In the genomic region with DNA sequence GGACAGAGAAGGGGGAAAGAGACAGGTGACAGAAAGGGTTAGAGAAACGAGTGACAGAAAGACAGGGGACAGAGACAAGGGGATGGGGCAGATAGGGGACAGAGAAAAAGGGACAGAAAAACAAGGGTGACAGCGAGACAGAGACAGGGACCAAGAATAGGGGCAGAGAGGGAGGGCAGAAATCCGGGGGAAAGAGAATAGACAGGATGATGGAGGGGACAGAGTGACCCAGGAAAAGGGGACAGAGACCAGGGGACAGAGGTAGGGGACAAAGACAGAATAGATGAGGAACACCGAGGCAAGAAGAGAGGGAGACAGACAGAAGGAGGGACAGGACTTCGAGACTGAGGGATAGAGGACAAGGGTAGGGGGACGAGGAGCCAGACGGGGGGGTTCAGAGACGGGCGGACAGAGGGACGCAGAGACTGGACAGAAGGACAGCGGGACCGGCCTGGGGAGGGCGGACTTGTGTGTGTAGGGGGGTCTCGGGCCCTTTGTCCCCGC, we compare ENCODE assay signal across 8 cellular contexts. TPM values are rescaled to one million over a fixed set of nuclear protein-coding genes. Genes with fewer than 3 reads are reported as not detected.
A peak's percentile ranks its signal among the peaks of the same experiment; 100 is the strongest.
DNase-seq lines count a peak whose midpoint lies in the region; ATAC-seq and TF ChIP-seq lines count a peak whose summit lies in the region.

No MANE protein-coding gene starts in this region.

- H3K36me3 ChIP-seq in brain microvascular endothelial cell (replicated peaks): no peaks in the 10 kb centered on the region
- H3K36me3 ChIP-seq in transverse colon: no peaks in the 10 kb centered on the region

- H3K27ac ChIP-seq in brain microvascular endothelial cell (no peak overlapping the region), transverse colon (peak overlapping the region in 2 of 4 donors; percentile 30 to 37), RWPE1 (no peak overlapping the region)

- H3K9me3 Mint-ChIP-seq in activated naive CD4-positive, alpha-beta T cell treated with anti-CD3 and anti-CD28 coated beads for 36 hours: no peaks in the 10 kb centered on the region
- no peaks in the 10 kb centered on the region for H3K9me3 Mint-ChIP-seq in memory B cell

- 12 to 18% methylated on average over 8 to 13 of the region's 15 CpGs for WGBS in transverse colon (ENCODE audit: low coverage in 1 of 2), 2 donors

- TF ChIP-seq CTCF in brain microvascular endothelial cell (IDR thresholded peaks at IDR 0.05; ENCODE audit: low read depth, low read length, missing control alignments): no peak
- TF ChIP-seq CTCF in transverse colon (IDR thresholded peaks at IDR 0.05): no peak
- TF ChIP-seq CTCF in RWPE1 (conservative IDR thresholded peaks at IDR 0.05; ENCODE audit: low read depth): no peak

- H3K4me1 Mint-ChIP-seq in activated naive CD4-positive, alpha-beta T cell treated with anti-CD3 and anti-CD28 coated beads for 36 hours (ENCODE audit: low read depth): peaks cover 13% of the 10 kb centered on the region
- peaks cover 20% of the 10 kb centered on the region for H3K4me1 Mint-ChIP-seq in memory B cell

- no peak for TF ChIP-seq POLR2A in transverse colon (IDR thresholded peaks at IDR 0.05)

- H3K4me3 ChIP-seq in brain microvascular endothelial cell (ENCODE audit: low read depth, low read length): peak overlapping the region; percentile 24
- peak overlapping the region; percentile 18 to 54 (median 50) for H3K4me3 ChIP-seq in transverse colon

- peaks cover 6 to 14% (median 10%) of the 10 kb centered on the region in 4 donors for H3K4me1 ChIP-seq in transverse colon

- peak; percentile 8 for ATAC-seq in memory B cell (ENCODE audit: low read depth)
- no peak for ATAC-seq in GM18519 (IDR thresholded peaks at IDR 0.05; ENCODE audit: low FRiP score, unreplicated experiment)

- H3K36me3 Mint-ChIP-seq in activated naive CD4-positive, alpha-beta T cell treated with anti-CD3 and anti-CD28 coated beads for 36 hours (ENCODE audit: low read depth): no peaks in the 10 kb centered on the region
- H3K36me3 Mint-ChIP-seq in memory B cell: peaks cover 5% of the 10 kb centered on the region

- no peak for DNase-seq in activated naive CD4-positive, alpha-beta T cell treated with anti-CD3 and anti-CD28 coated beads for 36 hours
- DNase-seq in activated naive CD4-positive, alpha-beta T cell (lab: John Stamatoyannopoulos, UW): no peak
- DNase-seq in brain microvascular endothelial cell (no peak), memory B cell (ENCODE audit: low spot score in 2 of 2) (no peak), transverse colon (no peak), RWPE1 (ENCODE audit: low spot score) (no peak)
- DNase-seq in NK-92 treated with Interleukin-12 subunit alpha and Interleukin-12 subunit beta, amount 100 ng/mL, for 24 hours (lab: John Stamatoyannopoulos, UW): no peak

- TF ChIP-seq EP300 in transverse colon (IDR thresholded peaks at IDR 0.05; ENCODE audit: low read depth): no peak

- H3K27me3 ChIP-seq in brain microvascular endothelial cell (replicated peaks) (peaks cover 7% of the 10 kb centered on the region), transverse colon (peaks cover 42% of the 10 kb centered on the region)

- H3K27me3 Mint-ChIP-seq in activated naive CD4-positive, alpha-beta T cell treated with anti-CD3 and anti-CD28 coated beads for 36 hours (ENCODE audit: low read depth): peaks cover 20% of the 10 kb centered on the region
- H3K27me3 Mint-ChIP-seq in memory B cell: peaks cover 32% of the 10 kb centered on the region

- no peaks in the 10 kb centered on the region for H3K9me3 ChIP-seq in transverse colon

- H3K27ac Mint-ChIP-seq in activated naive CD4-positive, alpha-beta T cell treated with anti-CD3 and anti-CD28 coated beads for 36 hours: no peak overlapping the region
- H3K27ac Mint-ChIP-seq in memory B cell: peak overlapping the region; percentile 76

- POLR2A ChIA-PET in RWPE1 (lab: Yijun Ruan, JAX; ENCODE audit: low non-redundant PET): no interaction called here

- in situ Hi-C loops in brain microvascular endothelial cell (cut with HindIII; ENCODE audit: low pct_ligation_motif_present, low sequenced_read_pairs): no loop called here
- in situ Hi-C loops in transverse colon (cut with MboI; ENCODE audit: low pct_ligation_motif_present in 1 of 4, low pct_unique_long_range_greater_than_20kb in 1 of 4, low sequenced_read_pairs in 3 of 4): no loop called here

- H3K4me3 Mint-ChIP-seq in activated naive CD4-positive, alpha-beta T cell treated with anti-CD3 and anti-CD28 coated beads for 36 hours: peak overlapping the region; percentile 67
- peak overlapping the region; percentile 85 for H3K4me3 Mint-ChIP-seq in memory B cell

- intact Hi-C loops in activated naive CD4-positive, alpha-beta T cell treated with anti-CD3 and anti-CD28 coated beads for 36 hours (cut with micrococcal nuclease): no loop called here
- intact Hi-C loops in transverse colon (cut with DNase I; ENCODE audit: low total_unique reads): no loop called here

- CTCF ChIA-PET in activated naive CD4-positive, alpha-beta T cell treated with anti-CD3 and anti-CD28 coated beads for 36 hours (lab: Charles Lee): no interaction called here
- CTCF ChIA-PET in RWPE1 (lab: Yijun Ruan, JAX): no interaction called here

RNA-seq across cellular contexts. Expression of a gene that starts 0.6 kb away (rescaled TPM):
- under 1 TPM; 0.64 to 0.67 TPM for total RNA-seq in activated naive CD4-positive, alpha-beta T cell treated with anti-CD3 and anti-CD28 coated beads for 36 hours
- 1 to 10 TPM in 3 of 4 donors, not detected in 1; 2.5 to 4.0 (median 3.7) TPM for total RNA-seq in transverse colon

RNA-seq across cellular contexts. Expression of a gene that starts 19.6 kb away (rescaled TPM):
- total RNA-seq in activated naive CD4-positive, alpha-beta T cell treated with anti-CD3 and anti-CD28 coated beads for 36 hours: 10 to 100 TPM; 11.4 to 11.8 TPM
- total RNA-seq in transverse colon: 10 to 100 TPM in 3 of 4 donors, 1 to 10 TPM in 1; 3.0 to 17.1 (median 15.1) TPM

RNA-seq across cellular contexts. Expression of a gene that starts 27.2 kb away (rescaled TPM):
- under 1 TPM; 0.21 to 0.27 TPM for total RNA-seq in activated naive CD4-positive, alpha-beta T cell treated with anti-CD3 and anti-CD28 coated beads for 36 hours
- 1 to 10 TPM in 1 of 4 donors, under 1 TPM in 2, not detected in 1; 0.14 to 2.2 (median 0.64) TPM for total RNA-seq in transverse colon

RNA-seq across cellular contexts. Expression of a gene that starts 30.9 kb away (rescaled TPM):
- 1 to 10 TPM; 7.1 to 7.4 TPM for total RNA-seq in activated naive CD4-positive, alpha-beta T cell treated with anti-CD3 and anti-CD28 coated beads for 36 hours
- 10 to 100 TPM; 12.1 to 76.2 (median 54.7) TPM for total RNA-seq in transverse colon

RNA-seq across cellular contexts. Expression of a gene that starts 42.6 kb away (rescaled TPM):
- total RNA-seq in activated naive CD4-positive, alpha-beta T cell treated with anti-CD3 and anti-CD28 coated beads for 36 hours: 10 to 100 TPM; 11.6 to 11.7 TPM
- 10 to 100 TPM in 2 of 4 donors, 1 to 10 TPM in 2; 3.7 to 11.9 (median 9.8) TPM for total RNA-seq in transverse colon
